Comparison of ENCODE assay signal across 8 cellular contexts in genomic region chr14:103290494-103290893, GRCh38.
"Had no signal": no experiment of that assay in that cellular context is flagged by ENCODE, and none has a peak within 500 bp of the region (broad histone marks: within the 10 kb centered on the region; RNA-seq: fewer than 3 reads in every experiment).

No MANE protein-coding gene starts in this region.

- DNase-seq: GM23248, GOT3, HFFc6, KBM-7 had no signal

- H3K9me3 Mint-ChIP-seq: HFFc6, IgD-negative memory B cell had no signal

- FAIRE-seq: HTR-8/SVneo had no signal

- H3K36me3 Mint-ChIP-seq: IgD-negative memory B cell had no signal

- ATAC-seq: HCT116 had no signal

- H3K4me1 ChIP-seq: HAP-1 had no signal

- H3K4me3 ChIP-seq: GM23248, HAP-1 had no signal

- H3K9me3 ChIP-seq: HAP-1 had no signal

- H3K4me3 Mint-ChIP-seq: HFFc6 had no signal

- H3K27ac ChIP-seq: GM23248 had no signal

- H3K27ac Mint-ChIP-seq: HFFc6, IgD-negative memory B cell had no signal
